ENCODE assay signal across 15 cellular contexts in genomic region chr12:110108309-110109036, GRCh38. TPM values are rescaled to one million over a fixed set of nuclear protein-coding genes. Genes with fewer than 3 reads are reported as not detected.
DNase-seq lines count a peak whose midpoint lies in the region; ATAC-seq, FAIRE-seq and TF ChIP-seq lines count a peak whose summit lies in the region.
"Had no signal": no experiment of that assay in that cellular context is flagged by ENCODE, and none has a peak within 500 bp of the region (broad histone marks: within the 10 kb centered on the region; RNA-seq: fewer than 3 reads in every experiment).

No MANE protein-coding gene starts in this region.

- H3K4me3 Mint-ChIP-seq in astrocyte (ENCODE audit: unreplicated experiment), result no peak overlapping the region
- H3K4me3 Mint-ChIP-seq: activated CD8-positive, alpha-beta T cell treated with anti-CD3 and anti-CD28 coated beads, Interleukin-2, amount 10 ng/mL, durations not matched to agents 7 days and 5 days; stimulated activated naive CD8-positive, alpha-beta T cell treated with anti-CD3 and anti-CD28 coated beads, Interleukin-15, Interleukin-2, amounts not matched to agents 100 ng/mL and 50 ng/mL, for 24 hours had no signal

- H4K20me1 ChIP-seq in astrocyte (ENCODE audit: insufficient read depth, low read length), result no peaks in the 10 kb centered on the region

- H3K9me3 Mint-ChIP-seq in astrocyte (ENCODE audit: unreplicated experiment), result peaks cover 12% of the 10 kb centered on the region
- H3K9me3 Mint-ChIP-seq: stimulated activated naive CD8-positive, alpha-beta T cell treated with anti-CD3 and anti-CD28 coated beads, Interleukin-15, Interleukin-2, amounts not matched to agents 100 ng/mL and 50 ng/mL, for 24 hours had no signal

- no peaks in the 10 kb centered on the region for H3K36me3 Mint-ChIP-seq in astrocyte (ENCODE audit: low read depth, unreplicated experiment)

- H3K4me1 Mint-ChIP-seq in astrocyte (ENCODE audit: low read depth, unreplicated experiment), result peaks cover 20% of the 10 kb centered on the region

- TF ChIP-seq EP300 in ovary (IDR thresholded peaks at IDR 0.05), result no peak
- TF ChIP-seq EP300 in upper lobe of left lung (IDR thresholded peaks at IDR 0.05), result no peak

- H3K27me3 ChIP-seq in astrocyte (ENCODE audit: insufficient read depth, low read length) (no peaks in the 10 kb centered on the region), right atrium auricular region (no peaks in the 10 kb centered on the region), ovary (no peaks in the 10 kb centered on the region), upper lobe of left lung (no peaks in the 10 kb centered on the region)

- H3K27ac Mint-ChIP-seq in astrocyte (ENCODE audit: unreplicated experiment), result peak overlapping the region; percentile 68
- H3K27ac Mint-ChIP-seq: activated CD8-positive, alpha-beta T cell treated with anti-CD3 and anti-CD28 coated beads, Interleukin-2, amount 10 ng/mL, durations not matched to agents 7 days and 5 days; stimulated activated naive CD8-positive, alpha-beta T cell treated with anti-CD3 and anti-CD28 coated beads, Interleukin-15, Interleukin-2, amounts not matched to agents 100 ng/mL and 50 ng/mL, for 24 hours had no signal

- DNase-seq in astrocyte (ENCODE audit: low read depth) (no peak), right atrium auricular region (ENCODE audit: low spot score) (no peak), ovary (no peak), upper lobe of left lung (no peak), superior temporal gyrus (ENCODE audit: extremely low spot score) (no peak), COLO668 (lab: John Stamatoyannopoulos, UW; ENCODE audit: unreplicated experiment) (no peak)
- no peak for DNase-seq in activated CD4-positive, alpha-beta T cell treated with anti-CD3 and anti-CD28 coated beads, Interleukin-2, amount 50 U/mL, for 48 hours
- DNase-seq: activated CD8-positive, alpha-beta T cell treated with anti-CD3 and anti-CD28 coated beads, Interleukin-2, amount 10 ng/mL, durations not matched to agents 7 days and 5 days; activated gamma-delta T cell treated with Interleukin-2 at 50 U/mL for 16 hours; cerebellar nuclear complex; COR-L47; islet precursor cell; occipital lobe; T-helper 2 cell had no signal

- H3K27ac ChIP-seq in astrocyte (ENCODE audit: low read depth, low read length) (peak overlapping the region; percentile 83), right atrium auricular region (peak overlapping the region; percentile 79 to 92), ovary (peak overlapping the region; percentile 6 to 84), upper lobe of left lung (peak overlapping the region; percentile 46 to 92 (median 78))

- H3K27me3 Mint-ChIP-seq in astrocyte (ENCODE audit: low read depth, unreplicated experiment), result peaks cover 2% of the 10 kb centered on the region

- no peak for TF ChIP-seq POLR2A in ovary (IDR thresholded peaks at IDR 0.05)
- no peak for TF ChIP-seq POLR2A in upper lobe of left lung (IDR thresholded peaks at IDR 0.05)

- H3K79me2 ChIP-seq in astrocyte (ENCODE audit: insufficient read depth, low read length), result no peaks in the 10 kb centered on the region

- TF ChIP-seq CTCF in astrocyte (IDR thresholded peaks at IDR 0.05; ENCODE audit: insufficient read depth, low read depth, low read length) (no peak), right atrium auricular region (IDR thresholded peaks at IDR 0.05) (no peak), ovary (IDR thresholded peaks at IDR 0.05) (no peak), upper lobe of left lung (IDR thresholded peaks at IDR 0.05) (no peak)

- H3K4me2 ChIP-seq in astrocyte (ENCODE audit: low read length), result peak overlapping the region; percentile 81

- WGBS in ovary, 3 donors, result 72 to 76% (median 73%) methylated on average over 8 of the region's 8 CpGs
- WGBS in upper lobe of left lung, 2 donors, result 70 to 72% methylated on average over 8 of the region's 8 CpGs

- H3K9ac ChIP-seq in astrocyte (ENCODE audit: low read length), result peak overlapping the region; percentile 74

- H3K4me3 ChIP-seq in astrocyte (ENCODE audit: insufficient read depth, low read depth, low read length), result peak overlapping the region; percentile 13
- H3K4me3 ChIP-seq in right atrium auricular region, result no peak overlapping the region
- H3K4me3 ChIP-seq in ovary, result no peak overlapping the region
- no peak overlapping the region for H3K4me3 ChIP-seq in upper lobe of left lung

- peak overlapping the region; percentile 40 for H2AFZ ChIP-seq in astrocyte (ENCODE audit: low read depth, low read length)

- intact Hi-C loops in ovary (cut with DNase I), result loop anchor here in 2 of 4 donors (10.0 kb wide), 2 partner anchors 116 to 176 kb away; partner anchors contain the start of gene ATP2A2 (in 1 of the 2)

- H3K4me1 ChIP-seq in astrocyte (ENCODE audit: insufficient read depth, low read length), result peaks cover 30% of the 10 kb centered on the region
- peaks cover 0 to 61% of the 10 kb centered on the region in 2 donors for H3K4me1 ChIP-seq in right atrium auricular region
- peaks cover 16% of the 10 kb centered on the region for H3K4me1 ChIP-seq in ovary (ENCODE audit: insufficient read depth)
- peaks cover 0 to 24% (median 23%) of the 10 kb centered on the region in 4 donors for H3K4me1 ChIP-seq in upper lobe of left lung

- H3K9me3 ChIP-seq in astrocyte (ENCODE audit: insufficient read depth, low read depth, low read length) (peaks cover 9% of the 10 kb centered on the region), right atrium auricular region (no peaks in the 10 kb centered on the region), ovary (no peaks in the 10 kb centered on the region), upper lobe of left lung (no peaks in the 10 kb centered on the region)

- no peaks in the 10 kb centered on the region for H3K36me3 ChIP-seq in astrocyte (ENCODE audit: insufficient read depth, low read length)
- H3K36me3 ChIP-seq in right atrium auricular region, result no peaks in the 10 kb centered on the region
- no peaks in the 10 kb centered on the region for H3K36me3 ChIP-seq in ovary
- no peaks in the 10 kb centered on the region for H3K36me3 ChIP-seq in upper lobe of left lung

- no peak for FAIRE-seq in astrocyte (lab: Jason Lieb, UNC)

- no peak for ATAC-seq in upper lobe of left lung (ENCODE audit: low FRiP score in 2 of 2)
- ATAC-seq: activated CD8-positive, alpha-beta T cell treated with anti-CD3 and anti-CD28 coated beads, Interleukin-2, amount 10 ng/mL, durations not matched to agents 7 days and 5 days had no signal

RNA-seq across cellular contexts. Expression of gene IFT81, which starts 15.7 kb away (rescaled TPM):
- total RNA-seq in astrocyte, result 12.3 and 12.5 TPM in 2 replicates
- 10 to 100 TPM in 1 of 2 donors, 1 to 10 TPM in 1; 7.5 to 12.0 TPM for total RNA-seq in right atrium auricular region
- 10 to 100 TPM; 15.5 to 22.3 (median 18.4) TPM for total RNA-seq in ovary
- polyA plus RNA-seq in ovary, result 10 to 100 TPM; 10.4 to 12.1 TPM
- total RNA-seq in upper lobe of left lung, result 10 to 100 TPM in 3 of 6 donors, 1 to 10 TPM in 3; 7.7 to 39.1 (median 10.8) TPM
